ENCODE assay signal across 1 cellular context in the genomic region with DNA sequence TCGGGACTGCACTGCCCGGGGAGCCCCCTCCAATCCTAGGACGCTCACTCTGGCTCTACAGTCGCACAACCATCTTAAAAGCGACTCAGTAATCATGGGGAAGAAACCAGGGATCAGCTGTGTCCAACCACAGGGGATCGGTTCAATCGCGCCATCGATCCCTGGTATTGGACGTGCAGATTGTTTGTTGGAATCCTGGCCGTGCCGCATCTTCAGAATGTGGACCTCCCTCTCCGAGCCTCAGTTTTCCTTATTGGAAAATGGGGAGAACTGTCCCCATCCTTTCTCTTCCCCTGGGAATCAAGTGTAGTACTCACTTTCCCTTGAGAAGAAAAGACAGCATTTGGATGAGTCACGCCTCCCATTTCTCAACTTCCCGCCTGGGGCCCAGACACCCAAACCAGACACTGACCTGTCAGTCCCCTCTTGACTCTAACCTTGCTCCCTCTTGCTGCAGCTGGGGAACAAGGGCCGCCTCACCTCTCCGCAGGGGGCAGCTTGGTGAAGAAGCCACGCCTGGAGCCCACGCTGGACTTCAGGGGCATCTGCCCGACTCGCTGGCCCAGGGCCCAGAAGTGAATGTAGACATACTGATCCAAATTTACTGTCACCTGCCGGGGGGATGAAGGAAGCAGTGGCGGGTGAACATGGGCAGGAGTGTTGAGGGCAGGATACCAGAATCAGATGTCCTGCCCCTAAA.
TF ChIP-seq lines count a peak whose summit lies in the region.

No MANE protein-coding gene starts in this region.

TF ChIP-seq in A549, 52 proteins besides CTCF, POLR2A, EP300 and RAD21:
- TF ChIP-seq CEBPB (IDR thresholded peaks at IDR 0.05) = peak; percentile 8 to 75; a peak in 3 of 4 replicates
- TF ChIP-seq ZSCAN20 (CRISPR knock-in tag; IDR thresholded peaks at IDR 0.05) = no peak
- TF ChIP-seq NR3C1 (IDR thresholded peaks at IDR 0.05) = no peak
- TF ChIP-seq RCOR1 (IDR thresholded peaks at IDR 0.05; ENCODE audit: low read depth, low read length) = 0 out of 2 replicates have a peak, but pooled peaks have one; percentile 34
- TF ChIP-seq HDAC2 (IDR thresholded peaks at IDR 0.05) = no peak
- TF ChIP-seq HOXB5 (CRISPR knock-in tag; IDR thresholded peaks at IDR 0.05) = no peak
- TF ChIP-seq EHF (CRISPR knock-in tag; IDR thresholded peaks at IDR 0.05) = no peak
- no peak for TF ChIP-seq ZC3H11A (IDR thresholded peaks at IDR 0.05)
- no peak for TF ChIP-seq FOSL2 (IDR thresholded peaks at IDR 0.05)
- TF ChIP-seq FOSL2 (CRISPR knock-in tag; IDR thresholded peaks at IDR 0.05) = peak; percentile 89
- TF ChIP-seq KDM5A (IDR thresholded peaks at IDR 0.05) = no peak
TF ChIP-seq in A549: peak in this region for 3.
